In genomic region chr2:62054029-62054791, GRCh38 we compare ENCODE assay signal across 13 cellular contexts.
"Had no signal": no experiment of that assay in that cellular context is flagged by ENCODE, and none has a peak within 500 bp of the region (broad histone marks: within the 10 kb centered on the region; RNA-seq: fewer than 3 reads in every experiment).

No MANE protein-coding gene starts in this region.

- ATAC-seq: left colon; mucosa of descending colon; sciatic nerve; stimulated activated naive B cell treated with anti-CD40 and anti-IgM and Interleukin-4, amounts not matched to agents 10 μg/mL and 1 μg/mL and 100 μg/mL, for 72 hours; T-cell; WTC11 had no signal

- H3K4me3 ChIP-seq: mucosa of descending colon had no signal

- DNase-seq: activated CD4-positive, alpha-beta T cell treated with anti-CD3 and anti-CD28 coated beads, Interleukin-2, amount 50 U/mL, for 1 hour; activated naive CD4-positive, alpha-beta T cell treated with anti-CD3 and anti-CD28 coated beads, Interleukin-2, amount 50 U/mL, for 16 hours; amygdala; glutamatergic neuron; left colon; mucosa of descending colon; occipital lobe; stimulated activated CD4-positive, alpha-beta T cell treated with anti-CD3 and anti-CD28 coated beads, Interleukin-2, amount 100 ng/mL, for 24 hours; stimulated activated naive B cell treated with anti-CD40 and anti-IgM and Interleukin-4, amounts not matched to agents 10 μg/mL and 1 μg/mL and 100 μg/mL, for 72 hours; T-cell; trophoblast cell had no signal

- H3K9me3 ChIP-seq: mucosa of descending colon had no signal
